ENCODE assay signal across 8 cellular contexts in the genomic region with DNA sequence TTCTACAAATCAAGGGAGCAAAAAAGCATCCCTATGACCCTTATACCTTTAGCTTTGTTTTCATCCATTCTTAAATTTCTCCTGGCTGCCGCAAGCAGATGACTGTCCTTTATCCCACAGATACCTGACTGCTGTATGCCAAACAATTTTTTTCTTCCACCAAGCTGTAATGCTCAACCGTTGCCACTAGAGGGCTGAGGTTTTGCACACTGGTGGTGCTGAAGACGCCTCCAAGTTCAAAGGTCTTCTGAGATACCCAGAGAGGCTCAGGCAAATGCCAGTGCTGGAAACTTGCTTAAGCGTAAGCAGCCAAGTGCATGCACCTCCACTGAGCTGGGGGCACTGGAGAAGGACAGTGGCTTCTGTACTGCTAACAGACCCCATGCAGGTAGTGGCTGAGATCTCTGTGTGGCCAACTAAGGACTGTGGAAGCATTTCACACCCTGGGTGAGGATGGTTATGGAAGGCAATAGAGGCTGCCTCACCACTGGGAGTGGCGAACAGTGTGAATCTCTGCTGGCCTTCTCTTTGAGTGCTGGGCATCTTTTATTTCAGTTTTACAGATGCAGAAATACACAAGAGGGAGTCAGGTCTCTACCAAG. TPM values are rescaled to one million over a fixed set of nuclear protein-coding genes. Genes with fewer than 3 reads are reported as not detected.
DNase-seq lines count a peak whose midpoint lies in the region; ATAC-seq, FAIRE-seq and TF ChIP-seq lines count a peak whose summit lies in the region.

No MANE protein-coding gene starts in this region.

- peaks cover 57% of the 10 kb centered on the region for H3K27me3 Mint-ChIP-seq in stimulated activated memory B cell treated with anti-CD40 and anti-IgM and Interleukin-4, amounts not matched to agents 10 μg/mL and 1 μg/mL and 100 μg/mL, for 72 hours

- no peaks in the 10 kb centered on the region for H3K36me3 Mint-ChIP-seq in stimulated activated memory B cell treated with anti-CD40 and anti-IgM and Interleukin-4, amounts not matched to agents 10 μg/mL and 1 μg/mL and 100 μg/mL, for 72 hours

- no peak overlapping the region for H3K27ac Mint-ChIP-seq in stimulated activated memory B cell treated with anti-CD40 and anti-IgM and Interleukin-4, amounts not matched to agents 10 μg/mL and 1 μg/mL and 100 μg/mL, for 72 hours

- DNase-seq in A172 (ENCODE audit: low spot score) (peak; percentile 61), GM12891 (ENCODE audit: insufficient read length, low spot score) (peak; percentile 59), NCI-H526 treated with DMSO at 0.1 percent for 48 hours (lab: John Stamatoyannopoulos, UW) (peak; percentile 37), ecto neural progenitor cell (ENCODE audit: low spot score) (peak; percentile 65), middle frontal gyrus (ENCODE audit: extremely low spot score, low spot score) (peak; percentile 24)
- DNase-seq in activated CD4-positive, alpha-beta T cell treated with anti-CD3 and anti-CD28 coated beads, Interleukin-2, amount 50 U/mL, for 1 hour, result peak; percentile 49

- peaks cover 5% of the 10 kb centered on the region for H3K4me1 Mint-ChIP-seq in stimulated activated memory B cell treated with anti-CD40 and anti-IgM and Interleukin-4, amounts not matched to agents 10 μg/mL and 1 μg/mL and 100 μg/mL, for 72 hours

- H3K4me3 Mint-ChIP-seq in stimulated activated memory B cell treated with anti-CD40 and anti-IgM and Interleukin-4, amounts not matched to agents 10 μg/mL and 1 μg/mL and 100 μg/mL, for 72 hours, result no peak overlapping the region

- no peaks in the 10 kb centered on the region for H3K9me3 Mint-ChIP-seq in stimulated activated memory B cell treated with anti-CD40 and anti-IgM and Interleukin-4, amounts not matched to agents 10 μg/mL and 1 μg/mL and 100 μg/mL, for 72 hours

- peak; percentile 83 for ATAC-seq in HG02973 (IDR thresholded peaks at IDR 0.05; ENCODE audit: unreplicated experiment)
- ATAC-seq in stimulated activated memory B cell treated with anti-CD40 and anti-IgM and Interleukin-4, amounts not matched to agents 10 μg/mL and 1 μg/mL and 100 μg/mL, for 72 hours, result peak; percentile 46

- TF ChIP-seq POLR2A in GM12891 (IDR thresholded peaks at IDR 0.05; ENCODE audit: low read depth, low read length), result no peak

- FAIRE-seq in GM12891 (lab: Jason Lieb, UNC), result peak; percentile 94

TF ChIP-seq in GM12891, 5 proteins besides CTCF, POLR2A, EP300 and RAD21:
- no peak for TF ChIP-seq SPI1 (IDR thresholded peaks at IDR 0.05; ENCODE audit: low read depth, low read length)
TF ChIP-seq in GM12891: peak in this region for 0.

RNA-seq across cellular contexts. Expression of a gene that starts 28.5 kb away (rescaled TPM):
- 12.8 and 15.4 TPM in 2 replicates for total RNA-seq in A172 (2014; rRNA removed; shearing (Covaris generic))
- polyA plus RNA-seq in GM12891 (2012; ENCODE audit: low read depth, missing spikeins), result 2.2 TPM

Comparison
In these comparisons a context has a peak if more than half of its experiments do, and no peak if none do; other contexts are left out.
1. Peak in every context shown above with its lines: DNase-seq and ATAC-seq.